In genomic region chr11:134098566-134099184, GRCh38 we compare ENCODE assay signal across 11 cellular contexts. TPM values are rescaled to one million over a fixed set of nuclear protein-coding genes. Genes with fewer than 3 reads are reported as not detected.
DNase-seq lines count a peak whose midpoint lies in the region; TF ChIP-seq lines count a peak whose summit lies in the region.
"Had no signal": no experiment of that assay in that cellular context is flagged by ENCODE, and none has a peak within 500 bp of the region (broad histone marks: within the 10 kb centered on the region; RNA-seq: fewer than 3 reads in every experiment).

No MANE protein-coding gene starts in this region.

- WGBS in ovary, 3 donors: 95 to 99% (median 98%) methylated on average over 3 of the region's 3 CpGs

- H3K4me2 ChIP-seq in DOHH2 (ENCODE audit: low read length): no peak overlapping the region

- H3K4me1 ChIP-seq in DOHH2 (ENCODE audit: control insufficient read depth, low read length): no peaks in the 10 kb centered on the region
- H3K4me1 ChIP-seq in ovary (ENCODE audit: insufficient read depth): no peaks in the 10 kb centered on the region
- H3K4me1 ChIP-seq: spleen, thyroid gland had no signal

- H3K4me3 ChIP-seq in DOHH2 (ENCODE audit: low read length) (no peak overlapping the region), ovary (no peak overlapping the region)
- H3K4me3 ChIP-seq: spleen, thyroid gland had no signal

- no peaks in the 10 kb centered on the region for H3K9me2 ChIP-seq in DOHH2 (replicated peaks; ENCODE audit: control insufficient read depth, low read length)

- H3K9me3 ChIP-seq in DOHH2 (ENCODE audit: control insufficient read depth, insufficient read depth, low read length) (no peaks in the 10 kb centered on the region), ovary (no peaks in the 10 kb centered on the region)
- H3K9me3 ChIP-seq: spleen, thyroid gland had no signal

- TF ChIP-seq CTCF in DOHH2 (IDR thresholded peaks at IDR 0.05; ENCODE audit: low read depth, low read length, poor library complexity, severe bottlenecking): peak; percentile 47
- peak; percentile 20; the same call in 1 of the 2 replicates for TF ChIP-seq CTCF in HFFc6 (IDR thresholded peaks at IDR 0.05)
- no peak for TF ChIP-seq CTCF in ovary (IDR thresholded peaks at IDR 0.05)

- no peaks in the 10 kb centered on the region for H3K27me3 Mint-ChIP-seq in HFFc6 (ENCODE audit: insufficient read depth)

- no peaks in the 10 kb centered on the region for H3K79me2 ChIP-seq in DOHH2 (ENCODE audit: control insufficient read depth, low read length)

- H3K27ac ChIP-seq in DOHH2 (ENCODE audit: low read depth, low read length): no peak overlapping the region
- no peak overlapping the region for H3K27ac ChIP-seq in ovary
- H3K27ac ChIP-seq: spleen, thyroid gland had no signal

- DNase-seq in HFFc6: no peak
- peak; percentile 59 for DNase-seq in SW480 (ENCODE audit: low spot score)
- DNase-seq in left kidney (ENCODE audit: low read depth, low spot score): peak; percentile 44
- no peak for DNase-seq in hepatic stellate cell (ENCODE audit: low spot score)
- DNase-seq in NCI-H187 (lab: John Stamatoyannopoulos, UW): no peak
- DNase-seq in ovary: no peak
- no peak for DNase-seq in GOT3 (lab: John Stamatoyannopoulos, UW)
- DNase-seq: spleen, thyroid gland had no signal

- peaks cover 16% of the 10 kb centered on the region for H3K4me1 Mint-ChIP-seq in HFFc6 (ENCODE audit: low read depth)

- H3K4me3 Mint-ChIP-seq in HFFc6: no peak overlapping the region
- H3K4me3 Mint-ChIP-seq: T-helper 1 cell treated with Interleukin-12 subunit alpha and Interleukin-12 subunit beta and Interleukin-4 antibody, amounts not matched to agents 30 μg/mL and 1 μg/mL, for 36 hours had no signal

- no peaks in the 10 kb centered on the region for H3F3A ChIP-seq in DOHH2 (ENCODE audit: control insufficient read depth, insufficient read depth)

- intact Hi-C loops in ovary (cut with DNase I): no loop called here

- no peak for TF ChIP-seq EP300 in ovary (IDR thresholded peaks at IDR 0.05)

- TF ChIP-seq POLR2A in ovary (IDR thresholded peaks at IDR 0.05): no peak

- no peak overlapping the region for H3K27ac Mint-ChIP-seq in HFFc6
- H3K27ac Mint-ChIP-seq: T-helper 1 cell treated with Interleukin-12 subunit alpha and Interleukin-12 subunit beta and Interleukin-4 antibody, amounts not matched to agents 30 μg/mL and 1 μg/mL, for 36 hours had no signal

- H3K27me3 ChIP-seq in DOHH2 (ENCODE audit: control insufficient read depth, low read length) (peaks cover 12% of the 10 kb centered on the region), ovary (no peaks in the 10 kb centered on the region)
- H3K27me3 ChIP-seq: spleen, thyroid gland had no signal

- peaks cover 6% of the 10 kb centered on the region for H3K36me3 Mint-ChIP-seq in HFFc6 (ENCODE audit: low read depth)

- no peaks in the 10 kb centered on the region for H3K36me3 ChIP-seq in DOHH2 (ENCODE audit: control insufficient read depth, low read length)
- H3K36me3 ChIP-seq in ovary: no peaks in the 10 kb centered on the region
- H3K36me3 ChIP-seq: spleen, thyroid gland had no signal

- no peaks in the 10 kb centered on the region for H4K20me1 ChIP-seq in DOHH2 (ENCODE audit: control insufficient read depth, insufficient read depth, low read depth, low read length)

- H3K9me3 Mint-ChIP-seq in HFFc6: no peaks in the 10 kb centered on the region
- H3K9me3 Mint-ChIP-seq: T-helper 1 cell treated with Interleukin-12 subunit alpha and Interleukin-12 subunit beta and Interleukin-4 antibody, amounts not matched to agents 30 μg/mL and 1 μg/mL, for 36 hours had no signal

RNA-seq across cellular contexts. Expression of gene JAM3, which starts 29.8 kb away (rescaled TPM):
- 10 to 100 TPM; 49.6 to 58.6 (median 55.2) TPM for total RNA-seq in HFFc6 (2021; fragmentation: NEBNext Ultra II Directional; extraction: Animal tissue kit (Norgen Biotek cat#: 25700))
- total RNA-seq in ovary: 10 to 100 TPM; 32.5 to 95.0 (median 72.3) TPM
- 10 to 100 TPM; 43.1 to 86.5 TPM for polyA plus RNA-seq in ovary

Comparison
In these comparisons a context has a peak if more than half of its experiments do, and no peak if none do; other contexts are left out.
1. CTCF ChIP-seq: peak in DOHH2 (single experiment) and HFFc6 (single experiment); none in ovary (0 of 3).
2. DNase-seq: peak in SW480 (single experiment) and left kidney (single experiment); none in HFFc6 (single experiment), hepatic stellate cell (single experiment), NCI-H187 (0 of 2), ovary (0 of 5) and GOT3 (single experiment).